In the genomic region with DNA sequence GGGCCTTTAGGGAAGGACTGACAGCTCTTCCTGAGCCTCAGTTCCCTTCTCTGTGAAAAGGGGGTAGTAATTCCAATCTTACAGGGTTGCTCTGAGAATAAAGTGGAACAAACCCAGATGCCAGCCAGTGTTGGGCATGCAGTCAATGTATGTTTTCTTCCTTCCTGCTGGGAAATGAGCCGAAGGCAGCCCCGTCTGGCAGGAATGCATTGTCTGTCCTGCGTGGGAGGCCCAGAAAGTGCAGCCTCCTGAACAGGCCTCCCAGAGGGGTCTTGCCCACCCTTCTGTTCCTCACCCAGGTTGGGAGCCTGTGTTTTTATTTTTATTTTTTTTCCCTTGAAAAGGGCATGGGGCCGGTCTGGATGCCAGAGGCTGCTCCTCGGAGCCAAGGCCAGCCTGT, we compare ENCODE assay signal across 19 cellular contexts. TPM values are rescaled to one million over a fixed set of nuclear protein-coding genes. Genes with fewer than 3 reads are reported as not detected.
DNase-seq lines count a peak whose midpoint lies in the region; ATAC-seq, FAIRE-seq and TF ChIP-seq lines count a peak whose summit lies in the region.
"Had no signal": no experiment of that assay in that cellular context is flagged by ENCODE, and none has a peak within 500 bp of the region (broad histone marks: within the 10 kb centered on the region; RNA-seq: fewer than 3 reads in every experiment).

No MANE protein-coding gene starts in this region.

- H3K4me1 Mint-ChIP-seq in GM23338 (peaks cover 56% of the 10 kb centered on the region), nephron progenitor cell (peaks cover 90% of the 10 kb centered on the region)

- H3K27ac ChIP-seq in GM23338 (ENCODE audit: low read depth): no peak overlapping the region
- H3K27ac ChIP-seq in H1 (ENCODE audit: low read depth, low read length): no peak overlapping the region
- no peak overlapping the region for H3K27ac ChIP-seq in adrenal gland
- H3K27ac ChIP-seq: A549, C4-2B had no signal

- H2BK15ac ChIP-seq in H1 (ENCODE audit: low read length): no peak overlapping the region

- H3K79me1 ChIP-seq in H1 (ENCODE audit: low read depth, low read length): no peaks in the 10 kb centered on the region

- no peak for TF ChIP-seq RAD21 in H1 (IDR thresholded peaks at IDR 0.05 in 1 of 2, conservative IDR thresholded peaks at IDR 0.05 in 1 of 2; ENCODE audit: low read depth in 2 of 2, low read length in 2 of 2)

- TF ChIP-seq CTCF in GM23338 (conservative IDR thresholded peaks at IDR 0.05; ENCODE audit: low read depth in 2 of 2): no peak
- TF ChIP-seq CTCF in H1 (IDR thresholded peaks at IDR 0.05; ENCODE audit: control extremely low read depth in 1 of 3, insufficient read depth in 1 of 3, low read depth in 1 of 3, low read length in 3 of 3): no peak
- no peak for TF ChIP-seq CTCF in nephron progenitor cell (IDR thresholded peaks at IDR 0.05)
- no peak for TF ChIP-seq CTCF in adrenal gland (IDR thresholded peaks at IDR 0.05)

- H3K9me2 ChIP-seq in GM23338 (ENCODE audit: insufficient read depth): no peaks in the 10 kb centered on the region

- H3F3A ChIP-seq in GM23338 (replicated peaks; ENCODE audit: low read depth): peaks cover 14% of the 10 kb centered on the region

- H3K23ac ChIP-seq in H1 (ENCODE audit: insufficient read length): no peak overlapping the region

- no peak overlapping the region; the same call in 1 of the 2 replicates for H3K18ac ChIP-seq in H1 (ENCODE audit: extremely low read depth, low read length)

- no peaks in the 10 kb centered on the region for H3K36me3 Mint-ChIP-seq in GM23338 (ENCODE audit: low read depth)
- H3K36me3 Mint-ChIP-seq in nephron progenitor cell (ENCODE audit: low read depth): no peaks in the 10 kb centered on the region
- H3K36me3 Mint-ChIP-seq: CD4-positive, alpha-beta memory T cell had no signal

- H3K14ac ChIP-seq in H1 (ENCODE audit: insufficient read length): no peak overlapping the region

- no peak overlapping the region for H4K8ac ChIP-seq in H1 (ENCODE audit: extremely low read depth, insufficient read depth, low read length)

- DNase-seq in GM23338 (ENCODE audit: low spot score) (no peak), H1 (ENCODE audit: low read depth in 1 of 2, low spot score in 2 of 2) (no peak), nephron progenitor cell (no peak), GM19238 (ENCODE audit: insufficient read length, low spot score) (no peak), adrenal gland (no peak), RPMI8226 (no peak)
- DNase-seq in stimulated activated CD4-positive, alpha-beta T cell treated with anti-CD3 and anti-CD28 coated beads, Interleukin-4, amount 100 ng/mL, for 24 hours: no peak
- DNase-seq: BE2C; CD4-positive, alpha-beta memory T cell; DMS153; DMS79 treated with DMSO at 0.1 percent for 48 hours; EL had no signal

- H3K27me3 ChIP-seq in GM23338 (ENCODE audit: insufficient read depth): peaks cover 100% of the 10 kb centered on the region
- peaks cover 94 to 100% (median 100%) of the 10 kb centered on the region in 4 experiments for H3K27me3 ChIP-seq in H1 (replicated peaks in 1 of 4; ENCODE audit: control insufficient read depth in 3 of 4, extremely low read depth in 1 of 4, insufficient read depth in 3 of 4, low read length in 3 of 4)
- H3K27me3 ChIP-seq in adrenal gland: peaks cover 98% of the 10 kb centered on the region

- no peak overlapping the region for H3K27ac Mint-ChIP-seq in GM23338
- H3K27ac Mint-ChIP-seq in nephron progenitor cell: no peak overlapping the region
- H3K27ac Mint-ChIP-seq: CD4-positive, alpha-beta memory T cell had no signal

- ATAC-seq in GM23338: no peak
- ATAC-seq: A549 had no signal

- peaks cover 18% of the 10 kb centered on the region for H4K20me1 ChIP-seq in GM23338 (replicated peaks; ENCODE audit: insufficient read depth)
- peaks cover 0 to 27% of the 10 kb centered on the region in 2 experiments for H4K20me1 ChIP-seq in H1 (replicated peaks in 1 of 2; ENCODE audit: control insufficient read depth in 1 of 2, insufficient read depth in 2 of 2, low read length in 2 of 2)

- no peak overlapping the region for H3K9ac ChIP-seq in H1 (replicated peaks in 1 of 4; ENCODE audit: extremely low read depth in 1 of 4, low read depth in 3 of 4, low read length in 3 of 4)

- H3K9me3 ChIP-seq in H1 (ENCODE audit: insufficient read depth in 2 of 2, low read depth in 1 of 2, low read length in 1 of 2) (no peaks in the 10 kb centered on the region), adrenal gland (replicated peaks in 1 of 3) (no peaks in the 10 kb centered on the region)
- H3K9me3 ChIP-seq: A549, BE2C had no signal

- TF ChIP-seq POLR2A in H1 (IDR thresholded peaks at IDR 0.05; ENCODE audit: control extremely low read depth in 1 of 2, low read depth in 2 of 2, low read length in 2 of 2): no peak
- TF ChIP-seq POLR2A in adrenal gland (IDR thresholded peaks at IDR 0.05): no peak

- H3K27me3 Mint-ChIP-seq in GM23338 (ENCODE audit: insufficient read depth, low read depth, poor library complexity) (peaks cover 99% of the 10 kb centered on the region), nephron progenitor cell (ENCODE audit: low read depth, poor library complexity) (peaks cover 76% of the 10 kb centered on the region)

- no peak for TF ChIP-seq EP300 in H1 (IDR thresholded peaks at IDR 0.05; ENCODE audit: borderline replicate concordance in 1 of 2, low read depth in 2 of 2, low read length in 2 of 2)

- no peaks in the 10 kb centered on the region for H3K79me2 ChIP-seq in GM23338 (replicated peaks; ENCODE audit: insufficient read depth)
- no peaks in the 10 kb centered on the region for H3K79me2 ChIP-seq in H1 (ENCODE audit: control insufficient read depth in 1 of 2, insufficient read depth in 2 of 2, low read length in 2 of 2)

- peak overlapping the region; percentile 93; the same call in 1 of the 2 replicates for H2BK20ac ChIP-seq in H1 (ENCODE audit: low read length)

- no peaks in the 10 kb centered on the region for H3K36me3 ChIP-seq in GM23338 (ENCODE audit: insufficient read depth)
- H3K36me3 ChIP-seq in H1 (ENCODE audit: control insufficient read depth in 2 of 4, insufficient read depth in 4 of 4, low read length in 3 of 4): no peaks in the 10 kb centered on the region; a peak in 1 of 8 replicates
- no peaks in the 10 kb centered on the region for H3K36me3 ChIP-seq in adrenal gland (replicated peaks in 1 of 2)
- H3K36me3 ChIP-seq: BE2C had no signal

- H2BK120ac ChIP-seq in H1 (replicated peaks; ENCODE audit: low read depth, low read length): no peak overlapping the region

- 12% methylated on average over 5 of the region's 5 CpGs; no CpG with 5 or more reads in 1 of the 2 experiments for WGBS in H1 (ENCODE audit: extremely low coverage in 1 of 2, insufficient coverage in 1 of 2, insufficient read length in 1 of 2, insufficient replicate concordance in 2 of 2, low coverage in 1 of 2, low lambda C conversion rate in 2 of 2, missing lambda C conversion rate in 1 of 2), 2 experiments
- WGBS in adrenal gland, 4 donors: 54 to 81% (median 77%) methylated on average over 4 to 5 of the region's 5 CpGs

- POLR2A ChIA-PET in H1 (lab: Charles Lee; ENCODE audit: partially characterized antibody): interaction anchor here (1.6 to 2.9 kb wide), 2 partner anchors 9 to 16 kb away, joined by 6 to 14 read pairs; a partner anchor contains a TSS

- H2BK12ac ChIP-seq in H1 (ENCODE audit: low read depth, low read length): peak overlapping the region; percentile 40; the same call in 1 of the 2 replicates

- H2AFZ ChIP-seq in GM23338 (no peak overlapping the region), H1 (ENCODE audit: low read length) (no peak overlapping the region)

- no peak for FAIRE-seq in H1 (lab: Jason Lieb, UNC)
- FAIRE-seq: A549, G401.6, GM12891, GM19239, H54 had no signal

- H3K4me3 ChIP-seq in GM23338 (peak overlapping the region; percentile 58), H1 (ENCODE audit: extremely low read depth in 1 of 4, insufficient read depth in 2 of 4, low read depth in 3 of 4, low read length in 4 of 4) (no peak overlapping the region), adrenal gland (no peak overlapping the region)
- H3K4me3 ChIP-seq: A549 had no signal

- intact Hi-C loops in adrenal gland (cut with DNase I): no loop called here

- H3K4me2 ChIP-seq in GM23338: peak overlapping the region; percentile 87
- H3K4me2 ChIP-seq in H1 (ENCODE audit: insufficient read depth in 1 of 2, low read depth in 2 of 2, low read length in 2 of 2): peak overlapping the region; percentile 80 to 81; a peak in 3 of 4 replicates
- H3K4me2 ChIP-seq: A549 had no signal

- CTCF ChIA-PET in H1 (lab: Charles Lee; ENCODE audit: partially characterized antibody): interaction anchor here (0.8 to 6.1 kb wide), 11 partner anchors 9 to 80 kb away, joined by 3 to 41 read pairs (median 4); a partner anchor contains a TSS

- H4K5ac ChIP-seq in H1 (ENCODE audit: insufficient read length, low read depth, low read length): no peak overlapping the region

- H3K4ac ChIP-seq in H1 (replicated peaks; ENCODE audit: insufficient read length, low read depth, low read length): no peak overlapping the region

- no peak overlapping the region for H4K91ac ChIP-seq in H1 (replicated peaks; ENCODE audit: insufficient read length, low read length)

- no peak overlapping the region for H3K56ac ChIP-seq in H1 (replicated peaks; ENCODE audit: insufficient read length, low read depth, low read length)

- no peak overlapping the region for H2BK5ac ChIP-seq in H1 (ENCODE audit: low read depth, low read length)

- peaks cover 6% of the 10 kb centered on the region; the same call in 1 of the 2 replicates for H3K23me2 ChIP-seq in H1 (ENCODE audit: low read depth, low read length)

- H2AK5ac ChIP-seq in H1 (ENCODE audit: low read depth, low read length): no peak overlapping the region

- peak overlapping the region; percentile 30; the same call in 1 of the 3 replicates for H3K4me3 Mint-ChIP-seq in GM23338
- peak overlapping the region; percentile 25 for H3K4me3 Mint-ChIP-seq in nephron progenitor cell
- H3K4me3 Mint-ChIP-seq: CD4-positive, alpha-beta memory T cell had no signal

- H3K9me3 Mint-ChIP-seq in GM23338 (no peaks in the 10 kb centered on the region), nephron progenitor cell (no peaks in the 10 kb centered on the region)

- H3K4me1 ChIP-seq in GM23338 (ENCODE audit: insufficient read depth) (peaks cover 64% of the 10 kb centered on the region), H1 (replicated peaks in 1 of 4; ENCODE audit: control insufficient read depth in 3 of 4, insufficient read depth in 4 of 4, low read length in 3 of 4) (peaks cover 5 to 52% (median 39%) of the 10 kb centered on the region in 4 experiments), adrenal gland (replicated peaks in 1 of 2) (peaks cover 0 to 11% of the 10 kb centered on the region in 2 donors)
- H3K4me1 ChIP-seq: BE2C had no signal

RNA-seq across cellular contexts. Expression of a gene that starts 9.1 kb away (rescaled TPM):
- 0.21 TPM in 1 of 2 replicates, not detected in the other for total RNA-seq in GM23338 (2014; rRNA removed; shearing (Covaris generic))
- polyA plus RNA-seq in GM23338 (2016; fragmentation: Nextera tagmentation; extraction: Ambion mirVana): 0.05 and 0.08 TPM in 2 replicates
- 0.37 and 0.52 TPM in 2 replicates for total RNA-seq in H1 (2021; fragmentation: NEBNext Ultra II Directional; extraction: Animal tissue kit (Norgen Biotek cat#: 25700))
- polyA plus RNA-seq in H1 (2011; rRNA removed): 0.09 and 0.17 TPM in 2 replicates
- 0.17 TPM for polyA plus RNA-seq in H1 (2011; cell fraction: cytosol; rRNA removed)
- 0.24 TPM for polyA plus RNA-seq in H1 (2011; cell fraction: nucleus; rRNA removed)
- polyA plus RNA-seq in H1 (2012, experiment 1 of 2): 0.17 to 0.24 TPM (median 0.20 TPM) in 4 replicates
- 0.16 TPM for polyA plus RNA-seq in H1 (2012, experiment 2 of 2)
- polyA plus RNA-seq in H1 (2013, experiment 1 of 2): 0.18 TPM
- 0.22 TPM for polyA plus RNA-seq in H1 (2013, experiment 2 of 2)
- polyA minus RNA-seq in H1 (2011; rRNA and poly(A)+ RNA removed): 0.07 and 0.16 TPM in 2 replicates
- polyA minus RNA-seq in H1 (2011; cell fraction: cytosol; rRNA and poly(A)+ RNA removed): 0.44 TPM
- polyA minus RNA-seq in H1 (2011; cell fraction: nucleus; rRNA and poly(A)+ RNA removed): 0.10 TPM
- total RNA-seq in adrenal gland: under 1 TPM in 1 of 8 donors, not detected in 7; under 0.01 TPM
- polyA plus RNA-seq in adrenal gland: under 1 TPM in 1 of 3 donors, not detected in 2; 0.07 TPM
- total RNA-seq: CD4-positive, alpha-beta memory T cell had no signal
- polyA plus RNA-seq: AG04450; CD4-positive, alpha-beta memory T cell had no signal
